In genomic region chr4:77075869-77076801, GRCh38 we compare ENCODE assay signal across 8 cellular contexts. TPM values are rescaled to one million over a fixed set of nuclear protein-coding genes. Genes with fewer than 3 reads are reported as not detected.
DNase-seq lines count a peak whose midpoint lies in the region; ATAC-seq lines count a peak whose summit lies in the region.

Gene CCNI (minus strand): TSS chr4:77075989. CDS start chr4:77066362, 9,627 bp downstream.

- H3K4me1 Mint-ChIP-seq in IgD-negative memory B cell: peaks cover 20 to 38% (median 34%) of the 10 kb centered on the region in 3 donors

- DNase-seq in DMS 273 treated with DMSO at 0.1 percent for 48 hours (lab: John Stamatoyannopoulos, UW) (peak; percentile 82), OCI-M1 (lab: John Stamatoyannopoulos, UW) (peak; percentile 98), activated T-cell treated with anti-CD3 and anti-CD28 coated beads for 24 hours (ENCODE audit: low read depth) (peak; percentile 89), epidermal melanocyte (ENCODE audit: insufficient read length, low spot score) (peak; percentile 92), middle frontal gyrus (ENCODE audit: extremely low spot score, low spot score) (peak; percentile 92)
- peak; percentile 90 to 91 for DNase-seq in stimulated activated CD8-positive, alpha-beta memory T cell treated with anti-CD3 and anti-CD28 coated beads, Interleukin-2, amount 100 ng/mL, for 48 hours (ENCODE audit: low read depth in 2 of 2)

- H3K9me3 Mint-ChIP-seq in IgD-negative memory B cell: no peaks in the 10 kb centered on the region

- H3K27ac Mint-ChIP-seq in IgD-negative memory B cell: peak within 1 kb of the TSS in 1 of 3 donors; percentile 100

- peak within 1 kb of the TSS in 1 of 4 donors; percentile 99 for H3K4me3 Mint-ChIP-seq in IgD-negative memory B cell

- H3K27me3 Mint-ChIP-seq in IgD-negative memory B cell: no peaks in the 10 kb centered on the region

- H3K36me3 Mint-ChIP-seq in IgD-negative memory B cell: no peaks in the 10 kb centered on the region

- peak; percentile 61 for ATAC-seq in GM21529 (IDR thresholded peaks at IDR 0.05; ENCODE audit: unreplicated experiment)

RNA-seq across cellular contexts. Expression of gene CCNI, which starts in this region (rescaled TPM):
- 341 TPM for polyA plus RNA-seq in IgD-negative memory B cell

Comparison
In these comparisons a context has a peak if more than half of its experiments do, and no peak if none do; other contexts are left out.
1. Peak in every context shown above with its lines: DNase-seq and ATAC-seq.